ENCODE assay signal across 16 cellular contexts in genomic region chr19:3813473-3814392, GRCh38. TPM values are rescaled to one million over a fixed set of nuclear protein-coding genes. Genes with fewer than 3 reads are reported as not detected.
DNase-seq lines count a peak whose midpoint lies in the region; ATAC-seq, FAIRE-seq and TF ChIP-seq lines count a peak whose summit lies in the region.
"Had no signal": no experiment of that assay in that cellular context is flagged by ENCODE, and none has a peak within 500 bp of the region (broad histone marks: within the 10 kb centered on the region; RNA-seq: fewer than 3 reads in every experiment).

No MANE protein-coding gene starts in this region.

- H3K4me3 ChIP-seq in bronchial epithelial cell (ENCODE audit: low read depth, low read length) = no peak overlapping the region
- H3K4me3 ChIP-seq in H7 (ENCODE audit: insufficient read depth, low read depth, low read length) = no peak overlapping the region
- H3K4me3 ChIP-seq: esophagus muscularis mucosa, GM12878, tibial artery had no signal

- TF ChIP-seq CTCF in bronchial epithelial cell (IDR thresholded peaks at IDR 0.05; ENCODE audit: insufficient read depth, low read length, severe bottlenecking) = no peak

- no peak overlapping the region for H3K4me3 Mint-ChIP-seq in stimulated activated memory B cell treated with anti-CD40 and anti-IgM and Interleukin-4, amounts not matched to agents 10 μg/mL and 1 μg/mL and 100 μg/mL, for 72 hours

- H3K9me3 Mint-ChIP-seq in stimulated activated memory B cell treated with anti-CD40 and anti-IgM and Interleukin-4, amounts not matched to agents 10 μg/mL and 1 μg/mL and 100 μg/mL, for 72 hours = no peaks in the 10 kb centered on the region

- peak; percentile 37 to 43 for DNase-seq in activated T-cell treated with anti-CD3 and anti-CD28 coated beads, Interleukin-2, amount 50 U/mL, for 48 hours
- DNase-seq in activated T-cell treated with anti-CD3 and anti-CD28 coated beads, Interleukin-2, amount 50 U/mL, for 1 hour = no peak
- DNase-seq in bronchial epithelial cell (ENCODE audit: low read depth) = no peak
- no peak for DNase-seq in NCI-H1105 treated with DMSO at 0.1 percent for 48 hours (lab: John Stamatoyannopoulos, UW)
- no peak for DNase-seq in H7
- DNase-seq: caudate nucleus, DMS53, NCI-H1417, NCI-H524 treated with DMSO at 0.1 percent for 48 hours, tibial artery had no signal

- no peaks in the 10 kb centered on the region for H3K27me3 Mint-ChIP-seq in stimulated activated memory B cell treated with anti-CD40 and anti-IgM and Interleukin-4, amounts not matched to agents 10 μg/mL and 1 μg/mL and 100 μg/mL, for 72 hours

- peak; percentile 50 for FAIRE-seq in bronchial epithelial cell (lab: Jason Lieb, UNC)
- FAIRE-seq: GM12878, TTC549 had no signal

- no peak for ATAC-seq in stimulated activated memory B cell treated with anti-CD40 and anti-IgM and Interleukin-4, amounts not matched to agents 10 μg/mL and 1 μg/mL and 100 μg/mL, for 72 hours
- ATAC-seq: GM12878, right cardiac atrium had no signal

- H3K36me3 ChIP-seq in bronchial epithelial cell (ENCODE audit: control insufficient read depth, insufficient read depth, low read length) (no peaks in the 10 kb centered on the region), H7 (replicated peaks; ENCODE audit: control insufficient read depth, insufficient read depth, low read length) (no peaks in the 10 kb centered on the region)
- H3K36me3 ChIP-seq: esophagus muscularis mucosa, tibial artery had no signal

- H3K27me3 ChIP-seq in bronchial epithelial cell (ENCODE audit: control insufficient read depth, insufficient read depth, low read length) (no peaks in the 10 kb centered on the region), H7 (ENCODE audit: control insufficient read depth, insufficient read depth, low read length) (no peaks in the 10 kb centered on the region)

- H3K4me1 Mint-ChIP-seq in stimulated activated memory B cell treated with anti-CD40 and anti-IgM and Interleukin-4, amounts not matched to agents 10 μg/mL and 1 μg/mL and 100 μg/mL, for 72 hours = peaks cover 54% of the 10 kb centered on the region

- H3K36me3 Mint-ChIP-seq in stimulated activated memory B cell treated with anti-CD40 and anti-IgM and Interleukin-4, amounts not matched to agents 10 μg/mL and 1 μg/mL and 100 μg/mL, for 72 hours = no peaks in the 10 kb centered on the region

- H3K27ac Mint-ChIP-seq in stimulated activated memory B cell treated with anti-CD40 and anti-IgM and Interleukin-4, amounts not matched to agents 10 μg/mL and 1 μg/mL and 100 μg/mL, for 72 hours = peak overlapping the region; percentile 70

RNA-seq across cellular contexts. Expression of gene MATK, which starts 27.6 kb away (rescaled TPM):
- total RNA-seq in bronchial epithelial cell = not detected in 2 replicates
- 19.1 and 22.8 TPM in 2 replicates for total RNA-seq in H7 (2014; rRNA removed; shearing (Covaris generic))

RNA-seq across cellular contexts. Expression of gene RAX2, which starts 41.7 kb away (rescaled TPM):
- not detected in 2 replicates for total RNA-seq in bronchial epithelial cell
- not detected in 2 replicates for total RNA-seq in H7 (2014; rRNA removed; shearing (Covaris generic))
- total RNA-seq: esophagus muscularis mucosa, GM12878, H4, right cardiac atrium had no signal

RNA-seq across cellular contexts. Expression of gene MRPL54, which starts 51.3 kb away (rescaled TPM):
- 84.8 and 87.3 TPM in 2 replicates for total RNA-seq in bronchial epithelial cell
- total RNA-seq in H7 (2014; rRNA removed; shearing (Covaris generic)) = 56.3 and 62.1 TPM in 2 replicates

RNA-seq across cellular contexts. Expression of gene APBA3, which starts 52.2 kb away (rescaled TPM):
- total RNA-seq in bronchial epithelial cell = 11.3 and 17.8 TPM in 2 replicates
- 36.8 and 37.3 TPM in 2 replicates for total RNA-seq in H7 (2014; rRNA removed; shearing (Covaris generic))

RNA-seq across cellular contexts. Expression of gene ZFR2, which starts 55.1 kb away (rescaled TPM):
- not detected in 2 replicates for total RNA-seq in bronchial epithelial cell
- total RNA-seq in H7 (2014; rRNA removed; shearing (Covaris generic)) = 21.5 and 36.1 TPM in 2 replicates
- total RNA-seq: H4 had no signal

Comparison
In these comparisons a context has a peak if more than half of its experiments do, and no peak if none do; other contexts are left out.
1. DNase-seq: peak in activated T-cell treated with anti-CD3 and anti-CD28 coated beads, Interleukin-2, amount 50 U/mL, for 48 hours (2 of 2); none in activated T-cell treated with anti-CD3 and anti-CD28 coated beads, Interleukin-2, amount 50 U/mL, for 1 hour (single experiment), bronchial epithelial cell (single experiment), NCI-H1105 treated with DMSO at 0.1 percent for 48 hours (single experiment) and H7 (single experiment).
2. RNA of gene MATK, which starts 27.6 kb away (total RNA-seq): 19.1 to 22.8 TPM in H7; not detected in bronchial epithelial cell; every median in the first group is over 10 times any median in the second.